ENCODE assay signal across 1 cellular context in genomic region chr3:151085227-151085888, GRCh38.
TF ChIP-seq lines count a peak whose summit lies in the region.

MED12L (plus strand) TSS chr3:151085664; CDS start chr3:151086927, 1,263 bp downstream.

TF ChIP-seq in GM23338, 12 proteins besides CTCF, POLR2A, EP300 and RAD21 (continued from another document):
- TF ChIP-seq ZNF462 (CRISPR knock-in tag; IDR thresholded peaks at IDR 0.05) (no peak), STAT1 (IDR thresholded peaks at IDR 0.05; ENCODE audit: unreplicated experiment) (no peak), CREB1 (CRISPR knock-in tag; IDR thresholded peaks at IDR 0.05; ENCODE audit: low read depth) (peak; percentile 36; the same call in 1 of the 2 replicates), ZNF331 (CRISPR knock-in tag; IDR thresholded peaks at IDR 0.05; ENCODE audit: low read depth) (no peak), REST (IDR thresholded peaks at IDR 0.05; ENCODE audit: unreplicated experiment) (no peak), POLR2AphosphoS5 (IDR thresholded peaks at IDR 0.05; ENCODE audit: low read depth) (peak; percentile 55), EZH2phosphoT487 (IDR thresholded peaks at IDR 0.05; ENCODE audit: unreplicated experiment) (no peak), ETS1 (IDR thresholded peaks at IDR 0.05) (no peak), NANOG (IDR thresholded peaks at IDR 0.05; ENCODE audit: borderline replicate concordance) (no peak), JUNB (IDR thresholded peaks at IDR 0.05; ENCODE audit: unreplicated experiment) (no peak)
TF ChIP-seq in GM23338: peak in this region for 2.
